Comparison of ENCODE assay signal across 9 cellular contexts in genomic region chr11:115659061-115659963, GRCh38.
DNase-seq lines count a peak whose midpoint lies in the region; FAIRE-seq and TF ChIP-seq lines count a peak whose summit lies in the region.
"Had no signal": no experiment of that assay in that cellular context is flagged by ENCODE, and none has a peak within 500 bp of the region (broad histone marks: within the 10 kb centered on the region; RNA-seq: fewer than 3 reads in every experiment).

No MANE protein-coding gene starts in this region.

- H3K27ac ChIP-seq in mammary epithelial cell (ENCODE audit: insufficient read depth, low read depth, low read length) (peak overlapping the region; percentile 10), tibial nerve (no peak overlapping the region), PC-9 (no peak overlapping the region)

- intact Hi-C loops in mammary epithelial cell (cut with micrococcal nuclease): loop anchor here (2.0 to 10.0 kb wide), 2 partner anchors 155 to 257 kb away; partner anchors contain the start of gene CADM1
- intact Hi-C loops in PC-9 (cut with micrococcal nuclease; ENCODE audit: unreplicated experiment): no loop called here

- H3K27me3 ChIP-seq in mammary epithelial cell (ENCODE audit: insufficient read depth, low read length) (no peaks in the 10 kb centered on the region), tibial nerve (peaks cover 0 to 22% of the 10 kb centered on the region in 2 donors), PC-9 (ENCODE audit: insufficient read depth, low read depth) (peaks cover 82% of the 10 kb centered on the region)

- no peak for TF ChIP-seq POLR2A in tibial nerve (IDR thresholded peaks at IDR 0.05)

- H4K20me1 ChIP-seq in mammary epithelial cell (ENCODE audit: insufficient read depth, low read length) (no peaks in the 10 kb centered on the region), PC-9 (ENCODE audit: insufficient read depth) (no peaks in the 10 kb centered on the region)

- H3K4me2 ChIP-seq in mammary epithelial cell (ENCODE audit: insufficient read depth, low read depth, low read length): peak overlapping the region; percentile 97
- no peak overlapping the region for H3K4me2 ChIP-seq in PC-9

- H3K4me1 ChIP-seq in mammary epithelial cell (ENCODE audit: insufficient read depth, low read length) (peaks cover 16% of the 10 kb centered on the region), tibial nerve (peaks cover 0 to 19% (median 3%) of the 10 kb centered on the region in 4 donors), PC-9 (replicated peaks; ENCODE audit: insufficient read depth) (no peaks in the 10 kb centered on the region)

- dilution Hi-C loops in mammary epithelial cell (cut with HindIII; ENCODE audit: low sequenced_read_pairs): no loop called here

- H3K9ac ChIP-seq in mammary epithelial cell (ENCODE audit: insufficient read depth, low read length): peak overlapping the region; percentile 46

- H3K36me3 ChIP-seq in mammary epithelial cell (ENCODE audit: insufficient read depth, low read length): no peaks in the 10 kb centered on the region
- H3K36me3 ChIP-seq in tibial nerve: no peaks in the 10 kb centered on the region
- H3K36me3 ChIP-seq in PC-9 (ENCODE audit: low read depth): no peaks in the 10 kb centered on the region

- H3K4me3 ChIP-seq in mammary epithelial cell (replicated peaks in 1 of 3; ENCODE audit: insufficient read depth in 1 of 3, low read depth in 2 of 3, low read length in 3 of 3) (peak overlapping the region; percentile 19 to 49 (median 45)), tibial nerve (peak overlapping the region; percentile 22 to 51 (median 34)), PC-9 (no peak overlapping the region)

- H2AFZ ChIP-seq in mammary epithelial cell (ENCODE audit: low read depth, low read length): peak overlapping the region; percentile 95
- H2AFZ ChIP-seq in PC-9: no peak overlapping the region

- FAIRE-seq in D721Med (lab: Jason Lieb, UNC): no peak

- 4% methylated on average over 32 of the region's 60 CpGs for WGBS in mammary epithelial cell (ENCODE audit: low coverage, missing lambda C conversion rate)
- 9 to 16% methylated on average over 22 to 35 of the region's 60 CpGs for WGBS in tibial nerve, 2 donors

- H3K79me2 ChIP-seq in mammary epithelial cell (ENCODE audit: insufficient read depth, low read length) (no peaks in the 10 kb centered on the region), PC-9 (ENCODE audit: low read depth) (no peaks in the 10 kb centered on the region)

- POLR2A ChIA-PET in PC-9 (lab: Charles Lee; ENCODE audit: unreplicated experiment): no interaction called here

- CTCF ChIA-PET in mammary epithelial cell (lab: Charles Lee; ENCODE audit: low non-redundant PET) (no interaction called here), PC-9 (lab: Charles Lee) (no interaction called here)

- in situ Hi-C loops in mammary epithelial cell (cut with MboI; ENCODE audit: low sequenced_read_pairs in 2 of 2) (no loop called here), GM13977 (cut with MboI; ENCODE audit: low pct_unique_long_range_greater_than_20kb, low sequenced_read_pairs, unreplicated experiment) (no loop called here)

- no peak for TF ChIP-seq EP300 in tibial nerve (IDR thresholded peaks at IDR 0.05)

- no peak for TF ChIP-seq CTCF in mammary epithelial cell (conservative IDR thresholded peaks at IDR 0.05 in 1 of 2, IDR thresholded peaks at IDR 0.05 in 1 of 2; ENCODE audit: extremely low read depth in 1 of 2, insufficient read depth in 1 of 2, low read depth in 1 of 2, low read length in 2 of 2)
- TF ChIP-seq CTCF in tibial nerve (IDR thresholded peaks at IDR 0.05): no peak
- no peak for TF ChIP-seq CTCF in D721Med (IDR thresholded peaks at IDR 0.05; ENCODE audit: insufficient read depth, missing control alignments)
- no peak for TF ChIP-seq CTCF in PC-9 (conservative IDR thresholded peaks at IDR 0.05)
- TF ChIP-seq CTCF in GM13977 (IDR thresholded peaks at IDR 0.05; ENCODE audit: extremely low read depth, insufficient read depth, missing control alignments): no peak

- DNase-seq in NOMO-1 (lab: John Stamatoyannopoulos, UW; ENCODE audit: unreplicated experiment in 2 of 2) (peak; percentile 36 to 37), NOMO-1 treated with dmso at 0.1 percent for 144 hours (lab: John Stamatoyannopoulos, UW; ENCODE audit: unreplicated experiment) (no peak), mammary epithelial cell (peak; percentile 25), left kidney (ENCODE audit: low read depth, low spot score) (peak; percentile 89), tibial nerve (ENCODE audit: low spot score in 2 of 2) (no peak), D721Med (ENCODE audit: insufficient read length, low spot score) (no peak), PC-9 (no peak), GM13977 (ENCODE audit: low spot score) (no peak)
- DNase-seq: central memory CD4-positive, alpha-beta T cell had no signal

- BruUV-seq in mammary epithelial cell (replicated peaks; lab: Mats Ljungman, UMichigan) (no TSS peak), PC-9 (replicated peaks; lab: Mats Ljungman, UMichigan) (no TSS peak)

- H3K9me2 ChIP-seq in PC-9 (ENCODE audit: insufficient read depth): no peaks in the 10 kb centered on the region

- no peaks in the 10 kb centered on the region for H3F3A ChIP-seq in PC-9 (ENCODE audit: insufficient read depth, low read depth)

- peaks cover 8% of the 10 kb centered on the region for H3K9me3 ChIP-seq in mammary epithelial cell (replicated peaks; ENCODE audit: insufficient read depth, low read length)
- no peaks in the 10 kb centered on the region for H3K9me3 ChIP-seq in tibial nerve
- no peaks in the 10 kb centered on the region for H3K9me3 ChIP-seq in PC-9 (ENCODE audit: insufficient read depth, low read depth)

Comparison
In these comparisons a context has a peak if more than half of its experiments do, and no peak if none do; other contexts are left out.
1. DNase-seq: peak in NOMO-1 (2 of 2), mammary epithelial cell (single experiment) and left kidney (single experiment); none in NOMO-1 treated with dmso at 0.1 percent for 144 hours (single experiment), tibial nerve (0 of 2), D721Med (single experiment), PC-9 (0 of 2) and GM13977 (single experiment).